8 cellular contexts compared by ENCODE assay signal in the genomic region with DNA sequence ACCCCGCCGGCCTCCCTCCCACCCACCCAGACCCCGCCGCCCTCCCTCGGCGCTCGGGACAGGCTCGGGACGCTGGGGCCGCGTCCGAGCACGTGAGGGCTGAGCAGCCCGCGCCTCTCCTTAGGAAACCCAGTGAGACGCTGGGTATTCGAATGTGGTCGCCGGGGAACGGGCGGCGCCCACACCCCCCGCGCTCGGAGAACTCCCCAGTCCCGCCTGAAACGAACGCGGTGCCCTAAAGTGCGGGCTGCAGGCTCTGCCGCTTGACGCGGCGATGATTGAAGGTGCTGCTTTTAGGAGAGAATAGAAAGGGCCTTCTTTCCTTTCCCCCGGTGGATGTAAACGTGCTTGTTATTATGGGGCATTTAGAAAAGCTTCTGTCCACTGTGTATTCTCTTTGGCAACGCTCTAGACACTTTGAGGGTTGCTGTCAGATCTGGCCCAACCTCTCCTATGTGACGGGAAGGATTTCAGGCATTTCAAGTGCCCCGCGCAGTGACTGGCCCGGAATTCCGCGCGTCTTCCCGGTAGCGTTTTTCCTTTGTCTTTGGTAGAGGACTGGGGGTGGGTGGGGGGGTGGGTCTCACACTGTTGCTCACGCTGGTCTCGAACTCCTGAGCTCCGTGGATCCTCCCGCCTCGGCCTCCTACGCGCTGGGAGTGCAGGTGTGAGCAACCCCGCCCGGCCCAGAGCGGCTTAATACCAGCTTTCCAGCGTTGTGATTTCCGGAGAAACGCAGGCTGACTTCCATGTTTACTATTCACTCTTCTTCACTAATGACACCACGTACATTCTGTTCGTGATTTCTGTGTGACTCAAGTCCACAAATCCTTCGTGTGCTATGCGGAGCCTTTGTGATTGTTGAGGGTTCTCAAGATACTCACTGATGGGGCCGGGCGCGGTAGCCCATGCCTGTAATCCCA. TPM values are rescaled to one million over a fixed set of nuclear protein-coding genes. Genes with fewer than 3 reads are reported as not detected.
A peak's percentile ranks its signal among the peaks of the same experiment; 100 is the strongest.
DNase-seq lines count a peak whose midpoint lies in the region; ATAC-seq and TF ChIP-seq lines count a peak whose summit lies in the region.

No MANE protein-coding gene starts in this region.

- no peaks in the 10 kb centered on the region for H4K20me1 ChIP-seq in BLaER1

- intact Hi-C loops in thyroid gland (cut with DNase I) = loop anchor here (2.0 to 10.0 kb wide), 2 partner anchors 59 to 83 kb away; partner anchors contain the start of genes HEXD and OGFOD3

- no peak for TF ChIP-seq POLR2A in thyroid gland (IDR thresholded peaks at IDR 0.05)

- H3K4me3 ChIP-seq in BLaER1 (peak overlapping the region; percentile 63), endocrine pancreas (ENCODE audit: control insufficient read depth, insufficient read depth, low read length) (peak overlapping the region; percentile 62), muscle layer of colon (ENCODE audit: low read depth in 1 of 2, low read length in 2 of 2) (peak overlapping the region; percentile 61 to 66), thyroid gland (replicated peaks in 1 of 3) (peak overlapping the region in 1 of 3 donors; percentile 59)

- H3K4me2 ChIP-seq in BLaER1 = peak overlapping the region; percentile 85

- ATAC-seq in GM19351 (IDR thresholded peaks at IDR 0.05; ENCODE audit: unreplicated experiment) = peak; percentile 17

- 9 to 11% methylated on average over 35 to 38 of the region's 66 CpGs for WGBS in thyroid gland, 2 donors

- no peaks in the 10 kb centered on the region for H3K9me3 ChIP-seq in BLaER1
- no peaks in the 10 kb centered on the region for H3K9me3 ChIP-seq in endocrine pancreas (ENCODE audit: control insufficient read depth, low read length)
- H3K9me3 ChIP-seq in muscle layer of colon (ENCODE audit: low read length) = no peaks in the 10 kb centered on the region
- no peaks in the 10 kb centered on the region for H3K9me3 ChIP-seq in thyroid gland

- no peaks in the 10 kb centered on the region for H3K27me3 ChIP-seq in BLaER1
- no peaks in the 10 kb centered on the region for H3K27me3 ChIP-seq in endocrine pancreas (ENCODE audit: control insufficient read depth, insufficient read depth, low read length)
- no peaks in the 10 kb centered on the region for H3K27me3 ChIP-seq in muscle layer of colon (ENCODE audit: control insufficient read depth in 1 of 2, insufficient read depth in 2 of 2, low read length in 2 of 2)
- H3K27me3 ChIP-seq in thyroid gland = no peaks in the 10 kb centered on the region

- peaks cover 88% of the 10 kb centered on the region for H3K4me1 ChIP-seq in BLaER1
- H3K4me1 ChIP-seq in endocrine pancreas (ENCODE audit: control insufficient read depth, insufficient read depth, low read length) = no peaks in the 10 kb centered on the region
- H3K4me1 ChIP-seq in muscle layer of colon (ENCODE audit: insufficient read depth, low read length) = peaks cover 7% of the 10 kb centered on the region
- H3K4me1 ChIP-seq in thyroid gland = peaks cover 17 to 26% of the 10 kb centered on the region in 2 donors

- TF ChIP-seq CTCF in thyroid gland (IDR thresholded peaks at IDR 0.05) = no peak

- H3K27ac ChIP-seq in BLaER1 = peak overlapping the region; percentile 84
- H3K27ac ChIP-seq in muscle layer of colon (ENCODE audit: low read depth, low read length) = peak overlapping the region; percentile 88
- peak overlapping the region; percentile 66 to 87 (median 78) for H3K27ac ChIP-seq in thyroid gland

- no peaks in the 10 kb centered on the region for H3K36me3 ChIP-seq in BLaER1
- H3K36me3 ChIP-seq in endocrine pancreas (ENCODE audit: control insufficient read depth, insufficient read depth, low read length) = no peaks in the 10 kb centered on the region
- no peaks in the 10 kb centered on the region for H3K36me3 ChIP-seq in muscle layer of colon (ENCODE audit: insufficient read depth, low read length)
- no peaks in the 10 kb centered on the region for H3K36me3 ChIP-seq in thyroid gland

- peak; percentile 50 for DNase-seq in MV-4-11 (lab: John Stamatoyannopoulos, UW)
- DNase-seq in activated CD4-positive, alpha-beta T cell treated with anti-CD3 and anti-CD28 coated beads, Interleukin-2, amount 50 U/mL, for 48 hours = peak; percentile 40 to 51
- DNase-seq in thyroid gland = peak; percentile 54 to 62
- DNase-seq in inferior parietal cortex (ENCODE audit: extremely low spot score) = no peak

- peak overlapping the region; percentile 75 for H3K9ac ChIP-seq in BLaER1
- peak overlapping the region; percentile 76 for H3K9ac ChIP-seq in endocrine pancreas (ENCODE audit: control insufficient read depth, insufficient read depth, low read length)
- peak overlapping the region; percentile 44 for H3K9ac ChIP-seq in muscle layer of colon (ENCODE audit: low read length)

RNA-seq across cellular contexts. Expression of gene FOXK2, which starts 21.8 kb away (rescaled TPM):
- 10 to 100 TPM; 30.5 to 43.3 (median 38.8) TPM for total RNA-seq in thyroid gland

RNA-seq across cellular contexts. Expression of gene NARF, which starts 39.2 kb away (rescaled TPM):
- 10 to 100 TPM; 47.5 to 69.7 (median 48.7) TPM for total RNA-seq in thyroid gland

RNA-seq across cellular contexts. Expression of gene CYBC1, which starts 47.2 kb away (rescaled TPM):
- 10 to 100 TPM; 51.2 to 66.6 (median 53.6) TPM for total RNA-seq in thyroid gland
